In genomic region chr16:349211-349610, GRCh38 we compare ENCODE assay signal across 15 cellular contexts. TPM values are rescaled to one million over a fixed set of nuclear protein-coding genes. Genes with fewer than 3 reads are reported as not detected.
DNase-seq lines count a peak whose midpoint lies in the region; ATAC-seq and TF ChIP-seq lines count a peak whose summit lies in the region.
"Had no signal": no experiment of that assay in that cellular context is flagged by ENCODE, and none has a peak within 500 bp of the region (broad histone marks: within the 10 kb centered on the region; RNA-seq: fewer than 3 reads in every experiment).

No MANE protein-coding gene starts in this region.

- no peaks in the 10 kb centered on the region for H3K27me3 Mint-ChIP-seq in CD4-positive, CD25-positive, alpha-beta regulatory T cell
- no peaks in the 10 kb centered on the region for H3K27me3 Mint-ChIP-seq in natural killer cell (ENCODE audit: low read depth in 2 of 2)

- peaks cover 34% of the 10 kb centered on the region for H3K4me1 ChIP-seq in CD4-positive, CD25-positive, alpha-beta regulatory T cell (ENCODE audit: control insufficient read depth, insufficient read depth, low read length, poor library complexity, severe bottlenecking)
- peaks cover 22% of the 10 kb centered on the region for H3K4me1 ChIP-seq in OCI-LY7 (ENCODE audit: insufficient read depth, low read length, poor library complexity, severe bottlenecking)

- POLR2A ChIA-PET in OCI-LY7 (lab: Charles Lee), result interaction anchor here (0.6 to 1.2 kb wide), 2 partner anchors 21 to 127 kb away, joined by 4 to 5 read pairs; partner anchors contain the start of gene MRPL28

- H3K36me3 Mint-ChIP-seq in CD4-positive, CD25-positive, alpha-beta regulatory T cell, result peaks cover 20% of the 10 kb centered on the region
- H3K36me3 Mint-ChIP-seq in natural killer cell, result no peaks in the 10 kb centered on the region

- DNase-seq in CD4-positive, CD25-positive, alpha-beta regulatory T cell, result no peak
- DNase-seq in OCI-LY7 (ENCODE audit: low spot score), result no peak
- no peak for DNase-seq in natural killer cell
- no peak for DNase-seq in activated effector memory CD4-positive, alpha-beta T cell treated with anti-CD3 and anti-CD28 coated beads, Interleukin-2, amount 50 U/mL, for 16 hours
- no peak for DNase-seq in OCI-M2 (lab: John Stamatoyannopoulos, UW; ENCODE audit: unreplicated experiment)
- DNase-seq in NCI-H1694 (lab: John Stamatoyannopoulos, UW), result no peak
- DNase-seq: AML-193; glutamatergic neuron; left ventricle myocardium superior; NCI-H748 treated with DMSO at 0.1 percent for 48 hours; stimulated activated CD8-positive, alpha-beta memory T cell treated with anti-CD3 and anti-CD28 coated beads, Interleukin-4, amount 100 ng/mL, for 48 hours had no signal

- H3K27ac ChIP-seq in CD4-positive, CD25-positive, alpha-beta regulatory T cell (ENCODE audit: insufficient read depth, low read length, poor library complexity, severe bottlenecking), result no peak overlapping the region
- no peak overlapping the region for H3K27ac ChIP-seq in OCI-LY7 (ENCODE audit: low read depth, low read length, poor library complexity, severe bottlenecking)
- H3K27ac ChIP-seq: neutrophil had no signal

- no peak overlapping the region for H3K4me3 ChIP-seq in CD4-positive, CD25-positive, alpha-beta regulatory T cell (ENCODE audit: low read depth, low read length)
- no peak overlapping the region for H3K4me3 ChIP-seq in OCI-LY7 (ENCODE audit: low read depth, low read length, poor library complexity, severe bottlenecking)

- peaks cover 13% of the 10 kb centered on the region; the same call in 1 of the 2 replicates for H3K79me2 ChIP-seq in OCI-LY7 (ENCODE audit: insufficient read depth, low read depth, low read length)

- ATAC-seq in CD4-positive, CD25-positive, alpha-beta regulatory T cell (ENCODE audit: low read depth in 2 of 2), result no peak
- ATAC-seq in natural killer cell (no peak), HG02759 (IDR thresholded peaks at IDR 0.05; ENCODE audit: unreplicated experiment) (no peak)
- ATAC-seq: left ventricle myocardium superior, SK-N-SH treated with all-trans-retinoic acid at 6 μM for 48 hours had no signal

- no peaks in the 10 kb centered on the region for H3K9me3 ChIP-seq in CD4-positive, CD25-positive, alpha-beta regulatory T cell (ENCODE audit: control insufficient read depth in 2 of 2, low read length in 2 of 2)
- H3K9me3 ChIP-seq in OCI-LY7 (ENCODE audit: low read length), result no peaks in the 10 kb centered on the region
- H3K9me3 ChIP-seq: neutrophil had no signal

- TF ChIP-seq POLR2A in GM19099 (IDR thresholded peaks at IDR 0.05; ENCODE audit: extremely low read depth, insufficient read length, low read depth), result peak; percentile 35

- H3K4me3 Mint-ChIP-seq in CD4-positive, CD25-positive, alpha-beta regulatory T cell, result peak overlapping the region in 3 of 4 donors; percentile 58 to 94 (median 60)
- peak overlapping the region; percentile 92 for H3K4me3 Mint-ChIP-seq in natural killer cell

- peaks cover 14 to 77% (median 48%) of the 10 kb centered on the region in 4 donors for H3K4me1 Mint-ChIP-seq in CD4-positive, CD25-positive, alpha-beta regulatory T cell
- H3K4me1 Mint-ChIP-seq in natural killer cell, result peaks cover 69 to 73% of the 10 kb centered on the region in 2 donors

- peak overlapping the region in 1 of 3 donors; percentile 42 for H3K27ac Mint-ChIP-seq in CD4-positive, CD25-positive, alpha-beta regulatory T cell
- peak overlapping the region; percentile 83 to 87 for H3K27ac Mint-ChIP-seq in natural killer cell

- no peak overlapping the region for H2AFZ ChIP-seq in OCI-LY7 (ENCODE audit: low read length)

- no peak for TF ChIP-seq CTCF in OCI-LY7 (conservative IDR thresholded peaks at IDR 0.05; ENCODE audit: low read length)
- no peak for TF ChIP-seq CTCF in natural killer cell (IDR thresholded peaks at IDR 0.05)

- H3K9me2 ChIP-seq in OCI-LY7 (ENCODE audit: insufficient read depth, low read length), result no peaks in the 10 kb centered on the region

- H3K4me2 ChIP-seq in OCI-LY7 (ENCODE audit: low read length), result peak overlapping the region; percentile 18; the same call in 1 of the 2 replicates

- no TSS peak for BruUV-seq in OCI-LY7 (replicated peaks; lab: Mats Ljungman, UMichigan)

- intact Hi-C loops in OCI-LY7 (cut with micrococcal nuclease; ENCODE audit: unreplicated experiment), result no loop called here
- intact Hi-C loops in natural killer cell (cut with micrococcal nuclease), result no loop called here

- H3K27me3 ChIP-seq in CD4-positive, CD25-positive, alpha-beta regulatory T cell (ENCODE audit: control insufficient read depth, insufficient read depth, low read length), result no peaks in the 10 kb centered on the region
- H3K27me3 ChIP-seq: neutrophil had no signal

- H3K36me3 ChIP-seq in CD4-positive, CD25-positive, alpha-beta regulatory T cell (ENCODE audit: control insufficient read depth, insufficient read depth, low read length), result peaks cover 31% of the 10 kb centered on the region
- peaks cover 32% of the 10 kb centered on the region for H3K36me3 ChIP-seq in OCI-LY7 (ENCODE audit: insufficient read depth, low read length)

- H4K20me1 ChIP-seq in OCI-LY7 (ENCODE audit: insufficient read depth, low read length), result no peaks in the 10 kb centered on the region

- CTCF ChIA-PET in OCI-LY7 (lab: Charles Lee; ENCODE audit: unreplicated experiment), result interaction anchor here (0.5 kb wide), 1 partner anchor 251 kb away, joined by 4 read pairs; no protein-coding TSS in a partner anchor

- no peaks in the 10 kb centered on the region for H3K9me3 Mint-ChIP-seq in CD4-positive, CD25-positive, alpha-beta regulatory T cell
- no peaks in the 10 kb centered on the region for H3K9me3 Mint-ChIP-seq in natural killer cell

RNA-seq across cellular contexts. Expression of gene AXIN1, which starts 3.3 kb away (rescaled TPM):
- 45.2 TPM for total RNA-seq in CD4-positive, CD25-positive, alpha-beta regulatory T cell
- polyA plus RNA-seq in CD4-positive, CD25-positive, alpha-beta regulatory T cell, result 1 to 10 TPM; 1.1 to 2.9 (median 1.4) TPM
- total RNA-seq in OCI-LY7 (2014; rRNA removed; shearing (Covaris generic)), result 30.3 and 30.6 TPM in 2 replicates
- total RNA-seq in OCI-LY7 (2022), result 29.0 and 29.8 TPM in 2 replicates
- total RNA-seq in natural killer cell, result 100 to 1,000 TPM; 100 to 122 (median 106) TPM

RNA-seq across cellular contexts. Expression of gene MRPL28, which starts 21.1 kb away (rescaled TPM):
- total RNA-seq in CD4-positive, CD25-positive, alpha-beta regulatory T cell, result 37.8 TPM
- polyA plus RNA-seq in CD4-positive, CD25-positive, alpha-beta regulatory T cell, result 100 to 1,000 TPM in 1 of 4 donors, 10 to 100 TPM in 3; 63.0 to 109 (median 85.2) TPM
- total RNA-seq in OCI-LY7 (2014; rRNA removed; shearing (Covaris generic)), result 113 and 134 TPM in 2 replicates
- total RNA-seq in OCI-LY7 (2022) (78.1 and 84.6 TPM in 2 replicates), natural killer cell (10 to 100 TPM; 33.9 to 38.9 (median 37.5) TPM)

RNA-seq across cellular contexts. Expression of gene PGAP6, which starts 32.6 kb away (rescaled TPM):
- total RNA-seq in CD4-positive, CD25-positive, alpha-beta regulatory T cell, result 71.4 TPM
- 10 to 100 TPM in 3 of 4 donors, 1 to 10 TPM in 1; 7.8 to 45.3 (median 32.2) TPM for polyA plus RNA-seq in CD4-positive, CD25-positive, alpha-beta regulatory T cell
- total RNA-seq in OCI-LY7 (2014; rRNA removed; shearing (Covaris generic)), result 40.1 and 50.6 TPM in 2 replicates
- 34.3 and 41.2 TPM in 2 replicates for total RNA-seq in OCI-LY7 (2022)
- 10 to 100 TPM; 48.0 to 66.7 (median 54.2) TPM for total RNA-seq in natural killer cell

RNA-seq across cellular contexts. Expression of gene NME4, which starts 47.8 kb away (rescaled TPM):
- total RNA-seq in CD4-positive, CD25-positive, alpha-beta regulatory T cell, result 6.7 TPM
- 10 to 100 TPM; 16.2 to 29.8 (median 23.1) TPM for polyA plus RNA-seq in CD4-positive, CD25-positive, alpha-beta regulatory T cell
- 25.0 and 28.3 TPM in 2 replicates for total RNA-seq in OCI-LY7 (2014; rRNA removed; shearing (Covaris generic))
- 24.3 and 25.0 TPM in 2 replicates for total RNA-seq in OCI-LY7 (2022)
- 10 to 100 TPM; 10.7 to 27.4 (median 25.4) TPM for total RNA-seq in natural killer cell

RNA-seq across cellular contexts. Expression of gene DECR2, which starts 52.5 kb away (rescaled TPM):
- 4.8 TPM for total RNA-seq in CD4-positive, CD25-positive, alpha-beta regulatory T cell
- 1 to 10 TPM; 2.2 to 4.5 (median 2.7) TPM for polyA plus RNA-seq in CD4-positive, CD25-positive, alpha-beta regulatory T cell
- total RNA-seq in OCI-LY7 (2014; rRNA removed; shearing (Covaris generic)), result 7.5 and 8.0 TPM in 2 replicates
- total RNA-seq in OCI-LY7 (2022) (14.4 and 15.9 TPM in 2 replicates), natural killer cell (10 to 100 TPM in 2 of 3 donors, 1 to 10 TPM in 1; 9.5 to 13.0 (median 12.9) TPM)
